ENCODE assay signal across 17 cellular contexts in the genomic region with DNA sequence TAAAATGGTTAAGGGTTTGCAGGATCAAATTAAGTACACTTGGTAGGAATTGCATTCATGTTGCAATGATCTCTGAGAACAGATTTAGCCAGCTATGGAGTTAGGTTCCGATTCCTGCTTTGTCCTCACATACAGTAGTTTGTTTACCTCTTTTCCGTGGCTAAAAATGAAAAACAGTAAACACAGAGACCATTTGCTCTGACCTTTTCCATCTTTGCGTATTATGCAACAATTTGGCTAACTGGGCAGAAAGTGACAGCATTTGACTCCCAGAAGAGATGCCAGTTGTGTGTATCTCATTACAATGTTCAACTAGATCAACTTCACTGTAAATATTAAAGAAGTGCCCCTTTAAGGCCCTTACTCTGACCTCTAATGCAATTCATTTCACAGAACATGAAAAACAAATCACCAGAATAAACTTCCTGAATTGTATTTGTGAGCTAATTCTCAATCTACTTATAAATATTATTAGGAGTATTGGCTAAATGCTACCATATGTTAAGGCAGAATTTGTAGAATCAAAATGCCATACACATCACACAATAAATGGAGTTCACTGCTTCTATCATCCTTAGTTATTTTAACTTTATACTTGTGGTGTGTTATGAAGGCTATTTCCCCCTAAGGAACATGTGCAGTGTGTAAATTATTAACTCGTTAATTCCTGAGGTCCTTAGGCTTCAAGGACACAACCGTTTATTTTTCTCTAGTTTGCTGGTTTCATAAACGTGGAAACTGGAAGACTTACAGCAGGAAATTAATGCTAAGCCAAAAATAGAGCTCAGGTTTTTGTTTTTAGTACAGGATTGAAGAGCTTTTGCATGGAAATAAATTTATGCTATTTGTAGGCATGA.
DNase-seq lines count a peak whose midpoint lies in the region; ATAC-seq and TF ChIP-seq lines count a peak whose summit lies in the region.
"Had no signal": no experiment of that assay in that cellular context is flagged by ENCODE, and none has a peak within 500 bp of the region (broad histone marks: within the 10 kb centered on the region; RNA-seq: fewer than 3 reads in every experiment).

No MANE protein-coding gene starts in this region.

- no peaks in the 10 kb centered on the region for H3K27me3 Mint-ChIP-seq in dendritic cell treated with granulocyte-macrophage colony-stimulating factor and Interleukin-4, amounts not matched to agents 40 ng/mL and 50 ng/mL, for 4 days
- H3K27me3 Mint-ChIP-seq in mesothelial cell of epicardium (ENCODE audit: low read depth), result no peaks in the 10 kb centered on the region
- H3K27me3 Mint-ChIP-seq: CD4-positive, alpha-beta T cell had no signal

- in situ Hi-C loops in HAP-1 (cut with MboI; ENCODE audit: low sequenced_read_pairs), result no loop called here

- H3K4me1 ChIP-seq in left ventricle myocardium inferior (peaks cover 38% of the 10 kb centered on the region), heart left ventricle (peaks cover 0 to 30% (median 20%) of the 10 kb centered on the region in 12 donors), uterus (peaks cover 0 to 7% of the 10 kb centered on the region in 2 donors), HAP-1 (peaks cover 13% of the 10 kb centered on the region)

- H3K27me3 ChIP-seq in left ventricle myocardium inferior (ENCODE audit: low read depth), result no peaks in the 10 kb centered on the region
- H3K27me3 ChIP-seq in heart left ventricle, result no peaks in the 10 kb centered on the region
- no peaks in the 10 kb centered on the region for H3K27me3 ChIP-seq in uterus
- H3K27me3 ChIP-seq in HAP-1 (ENCODE audit: low read depth), result no peaks in the 10 kb centered on the region
- H3K27me3 ChIP-seq: transverse colon had no signal

- no peaks in the 10 kb centered on the region for H3K36me3 ChIP-seq in left ventricle myocardium inferior
- H3K36me3 ChIP-seq in heart left ventricle, result no peaks in the 10 kb centered on the region
- no peaks in the 10 kb centered on the region for H3K36me3 ChIP-seq in uterus
- no peaks in the 10 kb centered on the region for H3K36me3 ChIP-seq in HAP-1 (replicated peaks)
- H3K36me3 ChIP-seq: transverse colon had no signal

- TF ChIP-seq CTCF in left ventricle myocardium inferior (IDR thresholded peaks at IDR 0.05; ENCODE audit: borderline replicate concordance) (no peak), heart left ventricle (IDR thresholded peaks at IDR 0.05) (no peak), mesothelial cell of epicardium (IDR thresholded peaks at IDR 0.05; ENCODE audit: unreplicated experiment) (no peak), uterus (IDR thresholded peaks at IDR 0.05) (no peak)

- no peak for ATAC-seq in heart left ventricle
- ATAC-seq in esophagus mucosa, result no peak
- ATAC-seq: GM12878 had no signal

- WGBS in heart left ventricle, 4 donors, result 45 to 59% (median 51%) methylated on average over 6 of the region's 6 CpGs

- H3K4me1 Mint-ChIP-seq in dendritic cell treated with granulocyte-macrophage colony-stimulating factor and Interleukin-4, amounts not matched to agents 40 ng/mL and 50 ng/mL, for 4 days (ENCODE audit: low read depth), result peaks cover 17% of the 10 kb centered on the region
- peaks cover 75% of the 10 kb centered on the region for H3K4me1 Mint-ChIP-seq in mesothelial cell of epicardium

- H3K27ac Mint-ChIP-seq in dendritic cell treated with granulocyte-macrophage colony-stimulating factor and Interleukin-4, amounts not matched to agents 40 ng/mL and 50 ng/mL, for 4 days, result peak overlapping the region; percentile 60
- peak overlapping the region; percentile 92 for H3K27ac Mint-ChIP-seq in mesothelial cell of epicardium
- H3K27ac Mint-ChIP-seq: CD4-positive, alpha-beta T cell had no signal

- H3K9me3 Mint-ChIP-seq in dendritic cell treated with granulocyte-macrophage colony-stimulating factor and Interleukin-4, amounts not matched to agents 40 ng/mL and 50 ng/mL, for 4 days, result peaks cover 5% of the 10 kb centered on the region
- no peaks in the 10 kb centered on the region for H3K9me3 Mint-ChIP-seq in mesothelial cell of epicardium
- H3K9me3 Mint-ChIP-seq: CD4-positive, alpha-beta T cell had no signal

- H3K4me3 ChIP-seq in left ventricle myocardium inferior (no peak overlapping the region), heart left ventricle (no peak overlapping the region), uterus (no peak overlapping the region), HAP-1 (no peak overlapping the region)
- H3K4me3 ChIP-seq: GM12878, skin epidermis, transverse colon had no signal

- H3K27ac ChIP-seq in left ventricle myocardium inferior (replicated peaks), result peak overlapping the region; percentile 2
- no peak overlapping the region for H3K27ac ChIP-seq in heart left ventricle
- peak overlapping the region; percentile 48 to 83 for H3K27ac ChIP-seq in uterus
- H3K27ac ChIP-seq: skin epidermis had no signal

- H3K36me3 Mint-ChIP-seq in dendritic cell treated with granulocyte-macrophage colony-stimulating factor and Interleukin-4, amounts not matched to agents 40 ng/mL and 50 ng/mL, for 4 days (ENCODE audit: low read depth), result no peaks in the 10 kb centered on the region
- H3K36me3 Mint-ChIP-seq in mesothelial cell of epicardium, result no peaks in the 10 kb centered on the region

- no peak overlapping the region for H3K4me3 Mint-ChIP-seq in dendritic cell treated with granulocyte-macrophage colony-stimulating factor and Interleukin-4, amounts not matched to agents 40 ng/mL and 50 ng/mL, for 4 days
- H3K4me3 Mint-ChIP-seq in mesothelial cell of epicardium, result no peak overlapping the region
- H3K4me3 Mint-ChIP-seq: CD4-positive, alpha-beta T cell had no signal

- intact Hi-C loops in left ventricle myocardium inferior (cut with micrococcal nuclease) (loop anchor here (10.0 kb wide), 1 partner anchor 380 kb away; the partner anchor contains the start of gene CITED2), heart left ventricle (cut with DNase I) (loop anchor here in 2 of 10 donors (10.0 kb wide), 2 partner anchors 240 to 380 kb away; partner anchors contain the start of gene CITED2 (in 1 of the 2)), uterus (cut with DNase I; ENCODE audit: low total_unique reads) (no loop called here)
- intact Hi-C loops in dendritic cell treated with granulocyte-macrophage colony-stimulating factor and Interleukin-4, amounts not matched to agents 40 ng/mL and 50 ng/mL, for 4 days (cut with micrococcal nuclease), result no loop called here

- H3K9me3 ChIP-seq in left ventricle myocardium inferior (replicated peaks) (no peaks in the 10 kb centered on the region), heart left ventricle (no peaks in the 10 kb centered on the region), uterus (no peaks in the 10 kb centered on the region), HAP-1 (no peaks in the 10 kb centered on the region)
- H3K9me3 ChIP-seq: transverse colon had no signal

- TF ChIP-seq POLR2A in heart left ventricle (IDR thresholded peaks at IDR 0.05) (no peak), uterus (IDR thresholded peaks at IDR 0.05) (no peak)

- DNase-seq in left ventricle myocardium inferior (no peak), heart left ventricle (no peak), mesothelial cell of epicardium (ENCODE audit: low spot score in 2 of 2, unreplicated experiment in 2 of 2) (no peak), uterus (no peak), HAP-1 (ENCODE audit: low spot score in 2 of 2) (no peak), NCI-H187 (lab: John Stamatoyannopoulos, UW) (no peak)
- DNase-seq: 8988T; activated CD4-positive, CD25-positive, alpha-beta regulatory T cell treated with anti-CD3 and anti-CD28 coated beads, Interleukin-2, amount 50 U/mL, for 72 hours; activated naive CD4-positive, alpha-beta T cell treated with Interleukin-2 at 50 U/mL for 16 hours; CD4-positive, alpha-beta T cell; NCI-H2081 treated with DMSO at 0.1 percent for 48 hours; NCI-H69; transverse colon had no signal

Comparison
In these comparisons a context has a peak if more than half of its experiments do, and no peak if none do; other contexts are left out.
1. H3K27ac ChIP-seq: peak in left ventricle myocardium inferior (single experiment) and uterus (2 of 2); none in heart left ventricle (0 of 12).